8 cellular contexts compared by ENCODE assay signal in genomic region chr6:152309648-152310047, GRCh38.
DNase-seq lines count a peak whose midpoint lies in the region; ATAC-seq and TF ChIP-seq lines count a peak whose summit lies in the region.

No MANE protein-coding gene starts in this region.

- peaks cover 3% of the 10 kb centered on the region; the same call in 1 of the 2 replicates for H3K9me2 ChIP-seq in GM23338 (ENCODE audit: insufficient read depth)

- POLR2A ChIA-PET in WTC11 (lab: Charles Lee) = no interaction called here

- no peaks in the 10 kb centered on the region for H3F3A ChIP-seq in GM23338 (replicated peaks; ENCODE audit: low read depth)

- H3K36me3 Mint-ChIP-seq in GM23338 (ENCODE audit: low read depth) (no peaks in the 10 kb centered on the region), WTC11 (no peaks in the 10 kb centered on the region)

- DNase-seq in GM23338 (ENCODE audit: low spot score) (peak; percentile 19), WTC11 (ENCODE audit: low spot score) (no peak), dorsolateral prefrontal cortex (peak in 7 of 10 donors; percentile 42 to 73 (median 58)), sciatic nerve (ENCODE audit: low spot score) (no peak), ACHN (no peak)
- peak; percentile 15 to 31 for DNase-seq in stimulated activated CD8-positive, alpha-beta memory T cell treated with anti-CD3 and anti-CD28 coated beads, Interleukin-4, amount 100 ng/mL, for 1 hour (ENCODE audit: low read depth in 2 of 2, low spot score in 1 of 2)

- no peak overlapping the region for H2AFZ ChIP-seq in GM23338

- H3K4me1 Mint-ChIP-seq in GM23338 = peaks cover 3% of the 10 kb centered on the region; the same call in 1 of the 3 replicates
- H3K4me1 Mint-ChIP-seq in WTC11 = peaks cover 9% of the 10 kb centered on the region

- H3K36me3 ChIP-seq in GM23338 (ENCODE audit: insufficient read depth) = no peaks in the 10 kb centered on the region

- H3K4me1 ChIP-seq in GM23338 (ENCODE audit: insufficient read depth) = no peaks in the 10 kb centered on the region

- H3K27ac Mint-ChIP-seq in GM23338 (no peak overlapping the region), WTC11 (no peak overlapping the region)

- no peaks in the 10 kb centered on the region for H3K79me2 ChIP-seq in GM23338 (replicated peaks; ENCODE audit: insufficient read depth)

- no peaks in the 10 kb centered on the region for H3K27me3 Mint-ChIP-seq in GM23338 (ENCODE audit: insufficient read depth, low read depth, poor library complexity)
- H3K27me3 Mint-ChIP-seq in WTC11 (ENCODE audit: low read depth) = no peaks in the 10 kb centered on the region

- TF ChIP-seq CTCF in GM23338 (conservative IDR thresholded peaks at IDR 0.05; ENCODE audit: low read depth in 2 of 2) = no peak
- TF ChIP-seq CTCF in WTC11 (IDR thresholded peaks at IDR 0.05) = no peak
- no peak for TF ChIP-seq CTCF in dorsolateral prefrontal cortex (IDR thresholded peaks at IDR 0.05 in 54 of 56, conservative IDR thresholded peaks at IDR 0.05 in 2 of 56; ENCODE audit: low read depth in 1 of 56, partially characterized antibody in 56 of 56)

- in situ Hi-C loops in ACHN (cut with HindIII; ENCODE audit: low pct_ligation_motif_present, low pct_unique_long_range_greater_than_20kb, low sequenced_read_pairs) = no loop called here

- H3K4me2 ChIP-seq in GM23338 = no peak overlapping the region

- intact Hi-C loops in dorsolateral prefrontal cortex (cut with DNase I) (no loop called here), sciatic nerve (cut with DNase I) (no loop called here)

- H3K4me3 ChIP-seq in GM23338 (no peak overlapping the region), dorsolateral prefrontal cortex (no peak overlapping the region)

- no peaks in the 10 kb centered on the region for H4K20me1 ChIP-seq in GM23338 (replicated peaks; ENCODE audit: insufficient read depth)

- CTCF ChIA-PET in WTC11 (lab: Charles Lee) = no interaction called here

- ATAC-seq in GM23338 = peak; percentile 50
- peak; percentile 43; the same call in 1 of the 2 replicates for ATAC-seq in WTC11
- ATAC-seq in GM18520 (IDR thresholded peaks at IDR 0.05; ENCODE audit: unreplicated experiment) = no peak
- ATAC-seq in GM21723 (IDR thresholded peaks at IDR 0.05; ENCODE audit: unreplicated experiment) = no peak
- ATAC-seq in sciatic nerve = no peak

- H3K9me3 Mint-ChIP-seq in GM23338 (no peaks in the 10 kb centered on the region), WTC11 (no peaks in the 10 kb centered on the region)

- H3K4me3 Mint-ChIP-seq in GM23338 (no peak overlapping the region), WTC11 (no peak overlapping the region)

- H3K27me3 ChIP-seq in GM23338 (ENCODE audit: insufficient read depth) (no peaks in the 10 kb centered on the region), dorsolateral prefrontal cortex (no peaks in the 10 kb centered on the region)

- no peak overlapping the region for H3K27ac ChIP-seq in GM23338 (ENCODE audit: low read depth)
- H3K27ac ChIP-seq in dorsolateral prefrontal cortex = peak overlapping the region in 36 of 59 donors; percentile 2 to 77 (median 34)

TF ChIP-seq in GM23338, 12 proteins besides CTCF, POLR2A, EP300 and RAD21 (continues in another document):
- TF ChIP-seq ETS1 (IDR thresholded peaks at IDR 0.05) (no peak), EZH2phosphoT487 (IDR thresholded peaks at IDR 0.05; ENCODE audit: unreplicated experiment) (no peak), REST (IDR thresholded peaks at IDR 0.05; ENCODE audit: unreplicated experiment) (no peak)

TF ChIP-seq in WTC11, 78 proteins besides CTCF, POLR2A, EP300 and RAD21:
- TF ChIP-seq STAT6 (CRISPR knock-in tag; conservative IDR thresholded peaks at IDR 0.05; ENCODE audit: low read depth) = no peak
- no peak for TF ChIP-seq ZNF396 (CRISPR knock-in tag; IDR thresholded peaks at IDR 0.05; ENCODE audit: borderline replicate concordance)
- TF ChIP-seq SMAD4 (CRISPR knock-in tag; IDR thresholded peaks at IDR 0.05) = no peak
- TF ChIP-seq TEAD4 (CRISPR knock-in tag; IDR thresholded peaks at IDR 0.05) = no peak
- no peak for TF ChIP-seq ZNF416 (CRISPR knock-in tag; IDR thresholded peaks at IDR 0.05)
- TF ChIP-seq NR2C2 (CRISPR knock-in tag; IDR thresholded peaks at IDR 0.05) = no peak
- no peak for TF ChIP-seq FOXJ3 (CRISPR knock-in tag; IDR thresholded peaks at IDR 0.05; ENCODE audit: borderline replicate concordance)

Comparison
In these comparisons a context has a peak if more than half of its experiments do, and no peak if none do; other contexts are left out.
1. ATAC-seq: peak in GM23338 (single experiment) and WTC11 (single experiment); none in GM18520 (single experiment), GM21723 (single experiment) and sciatic nerve (single experiment).
2. DNase-seq: peak in GM23338 (single experiment), dorsolateral prefrontal cortex (7 of 10) and stimulated activated CD8-positive, alpha-beta memory T cell treated with anti-CD3 and anti-CD28 coated beads, Interleukin-4, amount 100 ng/mL, for 1 hour (2 of 2); none in WTC11 (single experiment), sciatic nerve (single experiment) and ACHN (single experiment).